ENCODE assay signal across 30 cellular contexts in genomic region chr3:130758624-130759023, GRCh38. TPM values are rescaled to one million over a fixed set of nuclear protein-coding genes. Genes with fewer than 3 reads are reported as not detected.
DNase-seq lines count a peak whose midpoint lies in the region; ATAC-seq, FAIRE-seq and TF ChIP-seq lines count a peak whose summit lies in the region.
"Had no signal": no experiment of that assay in that cellular context is flagged by ENCODE, and none has a peak within 500 bp of the region (broad histone marks: within the 10 kb centered on the region; RNA-seq: fewer than 3 reads in every experiment).

No MANE protein-coding gene starts in this region.

- TF ChIP-seq POLR2A in GM18505 (IDR thresholded peaks at IDR 0.05; ENCODE audit: borderline replicate concordance, extremely low read depth, insufficient read depth, insufficient read length) (no peak), gastrocnemius medialis (IDR thresholded peaks at IDR 0.05) (no peak)

- in situ Hi-C loops in gastrocnemius medialis (cut with MboI; ENCODE audit: low sequenced_read_pairs in 4 of 4): loop anchor here in 1 of 4 donors (25.0 kb wide), 1 partner anchor 129 kb away; the partner anchor contains the start of gene ATP2C1

- intact Hi-C loops in OCI-LY7 (cut with micrococcal nuclease; ENCODE audit: unreplicated experiment): loop anchor here (2.0 kb wide), 1 partner anchor 134 kb away; no protein-coding TSS in a partner anchor
- intact Hi-C loops in gastrocnemius medialis (cut with DNase I; ENCODE audit: low total_unique reads): loop anchor here (1.0 kb wide), 1 partner anchor 135 kb away; no protein-coding TSS in a partner anchor

- H3K36me3 ChIP-seq in Karpas-422 (ENCODE audit: insufficient read depth, low read length) (no peaks in the 10 kb centered on the region), OCI-LY7 (ENCODE audit: insufficient read depth, low read length) (no peaks in the 10 kb centered on the region), gastrocnemius medialis (no peaks in the 10 kb centered on the region)
- H3K36me3 ChIP-seq: tibial artery had no signal

- POLR2A ChIA-PET in GM10248 (lab: Yijun Ruan, JAX) (interaction anchor here (0.7 kb wide), 1 partner anchor 135 kb away, joined by 3 read pairs; the partner anchor contains the start of gene ATP2C1), OCI-LY7 (lab: Charles Lee) (interaction anchor here (0.6 to 1.2 kb wide), 5 partner anchors 11 to 260 kb away, joined by 3 to 4 read pairs (median 4); no protein-coding TSS in a partner anchor)

- H3K79me2 ChIP-seq in Karpas-422 (ENCODE audit: low read length) (peaks cover 9% of the 10 kb centered on the region), OCI-LY7 (ENCODE audit: insufficient read depth, low read depth, low read length) (no peaks in the 10 kb centered on the region)

- TF ChIP-seq CTCF in GM10248 (IDR thresholded peaks at IDR 0.05; ENCODE audit: control extremely low read depth, extremely low read depth, low read depth, missing control alignments): no peak
- no peak for TF ChIP-seq CTCF in OCI-LY7 (conservative IDR thresholded peaks at IDR 0.05; ENCODE audit: low read length)
- TF ChIP-seq CTCF in gastrocnemius medialis (IDR thresholded peaks at IDR 0.05 in 4 of 5, conservative IDR thresholded peaks at IDR 0.05 in 1 of 5): no peak

- H3K9me2 ChIP-seq in Karpas-422 (replicated peaks; ENCODE audit: insufficient read depth, low read length) (no peaks in the 10 kb centered on the region), OCI-LY7 (ENCODE audit: insufficient read depth, low read length) (no peaks in the 10 kb centered on the region)

- peak overlapping the region; percentile 60 for H3K4me2 ChIP-seq in Karpas-422 (ENCODE audit: low read depth, low read length, poor library complexity, severe bottlenecking)
- H3K4me2 ChIP-seq in OCI-LY7 (ENCODE audit: low read length): no peak overlapping the region

- H3K4me1 ChIP-seq in Karpas-422 (ENCODE audit: low read length) (peaks cover 32% of the 10 kb centered on the region), OCI-LY7 (ENCODE audit: insufficient read depth, low read length, poor library complexity, severe bottlenecking) (no peaks in the 10 kb centered on the region), gastrocnemius medialis (no peaks in the 10 kb centered on the region)
- H3K4me1 ChIP-seq: tibial artery had no signal

- H4K20me1 ChIP-seq in Karpas-422 (ENCODE audit: insufficient read depth, low read depth, low read length) (no peaks in the 10 kb centered on the region), OCI-LY7 (ENCODE audit: insufficient read depth, low read length) (no peaks in the 10 kb centered on the region)

- CTCF ChIA-PET in GM10248 (lab: Yijun Ruan, JAX): interaction anchor here (0.8 to 5.3 kb wide), 16 partner anchors 9 to 277 kb away, joined by 3 to 91 read pairs (median 6); partner anchors contain the start of genes ATP2C1 and PIK3R4
- CTCF ChIA-PET in OCI-LY7 (lab: Charles Lee; ENCODE audit: unreplicated experiment): no interaction called here

- H3K27ac ChIP-seq in Karpas-422 (ENCODE audit: low read length): peak overlapping the region; percentile 52
- no peak overlapping the region for H3K27ac ChIP-seq in OCI-LY7 (ENCODE audit: low read depth, low read length, poor library complexity, severe bottlenecking)
- H3K27ac ChIP-seq in gastrocnemius medialis: no peak overlapping the region
- H3K27ac ChIP-seq: RWPE1, tibial artery had no signal

- ATAC-seq in GM18505 (IDR thresholded peaks at IDR 0.05; ENCODE audit: unreplicated experiment) (no peak), gastrocnemius medialis (no peak)
- ATAC-seq: activated CD4-positive, CD25-positive, alpha-beta regulatory T cell treated with anti-CD3 and anti-CD28 coated beads, Interleukin-2, amount 50 U/mL, for 24 hours; naive thymus-derived CD4-positive, alpha-beta T cell had no signal

- H3K4me3 ChIP-seq in Karpas-422 (ENCODE audit: low read length) (no peak overlapping the region), OCI-LY7 (ENCODE audit: low read depth, low read length, poor library complexity, severe bottlenecking) (no peak overlapping the region), gastrocnemius medialis (no peak overlapping the region)
- H3K4me3 ChIP-seq: tibial artery had no signal

- peak; percentile 45 for DNase-seq in GM10248 (ENCODE audit: extremely low spot score)
- no peak for DNase-seq in GM19239 (ENCODE audit: insufficient read length, low spot score)
- DNase-seq in Karpas-422: peak; percentile 49
- DNase-seq in germinal center (ENCODE audit: low spot score): peak; percentile 5
- no peak for DNase-seq in OCI-LY7 (ENCODE audit: low spot score)
- no peak for DNase-seq in 8988T
- DNase-seq in gastrocnemius medialis: no peak
- DNase-seq: activated CD4-positive, alpha-beta T cell treated with anti-CD3 and anti-CD28 coated beads, Interleukin-2, amount 50 U/mL, for 48 hours; activated CD8-positive, alpha-beta memory T cell treated with anti-CD3 and anti-CD28 coated beads, Interleukin-2, amount 50 U/mL, for 4 hours; activated naive CD4-positive, alpha-beta T cell treated with Interleukin-2 at 50 U/mL for 16 hours; caudate nucleus; CD4-positive, alpha-beta memory T cell; cortex of kidney; DMS 273 treated with DMSO at 0.1 percent for 48 hours; effector memory CD4-positive, alpha-beta T cell; erythroblast; H9; IMR-90; islet precursor cell; midbrain; naive thymus-derived CD4-positive, alpha-beta T cell; NCI-H1048; NCI-H187; NCI-H2171; nucleus accumbens; stimulated activated CD4-positive, alpha-beta T cell treated with anti-CD3 and anti-CD28 coated beads, Interleukin-4, amount 100 ng/mL, for 24 hours; tibial artery had no signal

- H3K27me3 ChIP-seq in Karpas-422 (ENCODE audit: low read length): no peaks in the 10 kb centered on the region
- no peaks in the 10 kb centered on the region for H3K27me3 ChIP-seq in gastrocnemius medialis

- H3K9me3 ChIP-seq in Karpas-422 (ENCODE audit: low read length) (no peaks in the 10 kb centered on the region), OCI-LY7 (ENCODE audit: low read length) (no peaks in the 10 kb centered on the region), gastrocnemius medialis (no peaks in the 10 kb centered on the region)
- H3K9me3 ChIP-seq: tibial artery had no signal

- peak; percentile 37 for FAIRE-seq in GM19239 (lab: Jason Lieb, UNC)

- H2AFZ ChIP-seq in Karpas-422 (ENCODE audit: low read length) (no peak overlapping the region), OCI-LY7 (ENCODE audit: low read length) (no peak overlapping the region)

- BruUV-seq in OCI-LY7 (replicated peaks; lab: Mats Ljungman, UMichigan): no TSS peak

- H3K9ac ChIP-seq in Karpas-422 (ENCODE audit: low read length): no peak overlapping the region

RNA-seq across cellular contexts. Expression of gene PIK3R4, which starts 12.0 kb away (rescaled TPM):
- total RNA-seq in Karpas-422 (2014; rRNA removed; shearing (Covaris generic); ENCODE audit: low replicate concordance): 27.7 and 46.8 TPM in 2 replicates
- total RNA-seq in OCI-LY7 (2014; rRNA removed; shearing (Covaris generic)): 25.0 and 30.3 TPM in 2 replicates
- total RNA-seq in OCI-LY7 (2022): 26.5 and 28.7 TPM in 2 replicates
- 10 to 100 TPM; 14.0 to 25.0 (median 17.7) TPM for total RNA-seq in gastrocnemius medialis

Comparison
In these comparisons a context has a peak if more than half of its experiments do, and no peak if none do; other contexts are left out.
1. DNase-seq: peak in GM10248 (single experiment), Karpas-422 (single experiment) and germinal center (single experiment); none in GM19239 (single experiment), OCI-LY7 (single experiment), 8988T (single experiment) and gastrocnemius medialis (0 of 2).